In the genomic region with DNA sequence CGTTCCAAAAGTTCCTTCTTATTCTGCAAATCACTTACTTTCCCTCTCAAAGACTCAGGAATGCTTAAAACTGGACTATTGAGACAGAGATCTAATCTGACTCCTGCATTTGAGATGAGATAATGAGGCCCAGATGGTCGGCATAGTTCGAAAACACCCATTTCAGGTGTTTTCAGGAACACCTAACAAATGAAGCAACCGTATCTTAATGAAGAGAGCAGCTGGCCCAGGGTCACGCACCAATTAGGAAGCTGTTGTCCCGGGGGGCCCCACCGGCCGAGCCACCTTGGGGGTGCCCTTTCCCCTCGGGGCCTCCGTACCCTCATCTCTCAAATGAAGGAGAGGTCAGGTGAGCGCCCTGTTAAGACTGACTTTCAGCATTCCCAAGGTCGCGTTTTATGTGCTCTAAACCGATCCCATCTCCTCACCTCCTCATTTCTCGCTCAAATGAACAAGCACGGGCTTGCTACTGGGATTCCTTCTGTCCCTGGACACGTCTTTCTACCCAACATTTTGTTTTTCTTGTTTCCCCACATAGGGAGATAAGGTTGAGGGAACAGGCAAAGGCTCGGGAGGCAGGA, we compare ENCODE assay signal across 8 cellular contexts. TPM values are rescaled to one million over a fixed set of nuclear protein-coding genes. Genes with fewer than 3 reads are reported as not detected.
DNase-seq lines count a peak whose midpoint lies in the region; ATAC-seq, FAIRE-seq and TF ChIP-seq lines count a peak whose summit lies in the region.

No MANE protein-coding gene starts in this region.

- H3K4me3 Mint-ChIP-seq in activated naive CD4-positive, alpha-beta T cell treated with anti-CD3 and anti-CD28 coated beads, Interleukin-2, amount 10 ng/mL, durations not matched to agents 7 days and 5 days, result peak overlapping the region; percentile 99

- no peak for TF ChIP-seq EP300 in suprapubic skin (IDR thresholded peaks at IDR 0.05)

- H3K4me3 ChIP-seq in astrocyte of the spinal cord (ENCODE audit: low read depth, low read length), result peak overlapping the region; percentile 78
- peak overlapping the region; percentile 95 to 97 for H3K4me3 ChIP-seq in kidney (ENCODE audit: low read length in 2 of 2)
- H3K4me3 ChIP-seq in suprapubic skin, result peak overlapping the region; percentile 76

- H3K9me3 Mint-ChIP-seq in activated naive CD4-positive, alpha-beta T cell treated with anti-CD3 and anti-CD28 coated beads, Interleukin-2, amount 10 ng/mL, durations not matched to agents 7 days and 5 days, result peaks cover 4% of the 10 kb centered on the region

- no peaks in the 10 kb centered on the region for H3K9me3 ChIP-seq in kidney (ENCODE audit: control insufficient read depth in 1 of 2, low read length in 2 of 2)
- no peaks in the 10 kb centered on the region for H3K9me3 ChIP-seq in suprapubic skin

- peak overlapping the region; percentile 33 for H3K27ac Mint-ChIP-seq in activated naive CD4-positive, alpha-beta T cell treated with anti-CD3 and anti-CD28 coated beads, Interleukin-2, amount 10 ng/mL, durations not matched to agents 7 days and 5 days

- no peaks in the 10 kb centered on the region for H3K27me3 ChIP-seq in suprapubic skin

- H3K4me1 Mint-ChIP-seq in activated naive CD4-positive, alpha-beta T cell treated with anti-CD3 and anti-CD28 coated beads, Interleukin-2, amount 10 ng/mL, durations not matched to agents 7 days and 5 days, result peaks cover 32% of the 10 kb centered on the region

- FAIRE-seq in kidney (lab: Jason Lieb, UNC) (no peak), D721Med (lab: Jason Lieb, UNC) (no peak)

- H3K9ac ChIP-seq in kidney (ENCODE audit: low read length in 2 of 2), result peak overlapping the region; percentile 83 to 92

- TF ChIP-seq CTCF in astrocyte of the spinal cord (IDR thresholded peaks at IDR 0.05; ENCODE audit: low read depth, low read length), result no peak
- TF ChIP-seq CTCF in kidney (IDR thresholded peaks at IDR 0.05; ENCODE audit: borderline replicate concordance, extremely low read depth, insufficient read depth), result no peak
- no peak for TF ChIP-seq CTCF in suprapubic skin (IDR thresholded peaks at IDR 0.05)
- no peak for TF ChIP-seq CTCF in D721Med (IDR thresholded peaks at IDR 0.05; ENCODE audit: insufficient read depth, missing control alignments)

- H3K36me3 ChIP-seq in kidney (ENCODE audit: control insufficient read depth in 1 of 2, insufficient read depth in 2 of 2, low read length in 2 of 2), result peaks cover 0 to 9% of the 10 kb centered on the region in 2 donors
- H3K36me3 ChIP-seq in suprapubic skin, result peaks cover 8% of the 10 kb centered on the region

- WGBS in suprapubic skin, result 11% methylated on average over 18 of the region's 18 CpGs

- CTCF ChIA-PET in activated naive CD4-positive, alpha-beta T cell treated with anti-CD3 and anti-CD28 coated beads, Interleukin-2, amount 10 ng/mL, durations not matched to agents 7 days and 5 days (lab: Charles Lee), result no interaction called here

- H3K4me1 ChIP-seq in kidney (ENCODE audit: control insufficient read depth in 1 of 2, insufficient read depth in 1 of 2, low read depth in 1 of 2, low read length in 2 of 2), result peaks cover 13 to 29% of the 10 kb centered on the region in 2 donors
- peaks cover 31% of the 10 kb centered on the region for H3K4me1 ChIP-seq in suprapubic skin

- no peak for DNase-seq in activated naive CD4-positive, alpha-beta T cell treated with anti-CD3 and anti-CD28 coated beads, Interleukin-2, amount 10 ng/mL, durations not matched to agents 7 days and 5 days
- no peak for DNase-seq in activated naive CD4-positive, alpha-beta T cell treated with anti-CD3 and anti-CD28 coated beads, Interleukin-2, amount 50 U/mL, for 16 hours
- DNase-seq in astrocyte of the spinal cord (ENCODE audit: low read depth, low spot score), result no peak
- peak; percentile 64 for DNase-seq in kidney
- peak in 1 of 2 donors; percentile 41 for DNase-seq in suprapubic skin (ENCODE audit: low spot score in 2 of 2)
- DNase-seq in D721Med (ENCODE audit: insufficient read length, low spot score), result no peak

- H3K27ac ChIP-seq in kidney (ENCODE audit: low read depth in 2 of 2, low read length in 2 of 2) (peak overlapping the region in 1 of 2 donors; percentile 76), suprapubic skin (no peak overlapping the region)

- H3K36me3 Mint-ChIP-seq in activated naive CD4-positive, alpha-beta T cell treated with anti-CD3 and anti-CD28 coated beads, Interleukin-2, amount 10 ng/mL, durations not matched to agents 7 days and 5 days, result peaks cover 16% of the 10 kb centered on the region

- H3K27me3 Mint-ChIP-seq in activated naive CD4-positive, alpha-beta T cell treated with anti-CD3 and anti-CD28 coated beads, Interleukin-2, amount 10 ng/mL, durations not matched to agents 7 days and 5 days, result peaks cover 33% of the 10 kb centered on the region

- intact Hi-C loops in kidney (cut with DNase I), result no loop called here

- in situ Hi-C loops in astrocyte of the spinal cord (cut with HindIII; ENCODE audit: low sequenced_read_pairs), result no loop called here

- ATAC-seq in HG02642 (IDR thresholded peaks at IDR 0.05; ENCODE audit: poor library complexity, unreplicated experiment) (no peak), HG03108 (IDR thresholded peaks at IDR 0.05; ENCODE audit: unreplicated experiment) (no peak)

- no peak for TF ChIP-seq POLR2A in suprapubic skin (IDR thresholded peaks at IDR 0.05)

RNA-seq across cellular contexts. Expression of a gene that starts 0.8 kb away (rescaled TPM):
- total RNA-seq in kidney, result 204 TPM
- polyA plus RNA-seq in kidney (ENCODE audit: insufficient read depth, low read depth, low replicate concordance), result 373 TPM
- 100 to 1,000 TPM in 2 of 4 donors, 10 to 100 TPM in 2; 88.8 to 114 (median 95.5) TPM for total RNA-seq in suprapubic skin
